8 cellular contexts compared by ENCODE assay signal in the genomic region with DNA sequence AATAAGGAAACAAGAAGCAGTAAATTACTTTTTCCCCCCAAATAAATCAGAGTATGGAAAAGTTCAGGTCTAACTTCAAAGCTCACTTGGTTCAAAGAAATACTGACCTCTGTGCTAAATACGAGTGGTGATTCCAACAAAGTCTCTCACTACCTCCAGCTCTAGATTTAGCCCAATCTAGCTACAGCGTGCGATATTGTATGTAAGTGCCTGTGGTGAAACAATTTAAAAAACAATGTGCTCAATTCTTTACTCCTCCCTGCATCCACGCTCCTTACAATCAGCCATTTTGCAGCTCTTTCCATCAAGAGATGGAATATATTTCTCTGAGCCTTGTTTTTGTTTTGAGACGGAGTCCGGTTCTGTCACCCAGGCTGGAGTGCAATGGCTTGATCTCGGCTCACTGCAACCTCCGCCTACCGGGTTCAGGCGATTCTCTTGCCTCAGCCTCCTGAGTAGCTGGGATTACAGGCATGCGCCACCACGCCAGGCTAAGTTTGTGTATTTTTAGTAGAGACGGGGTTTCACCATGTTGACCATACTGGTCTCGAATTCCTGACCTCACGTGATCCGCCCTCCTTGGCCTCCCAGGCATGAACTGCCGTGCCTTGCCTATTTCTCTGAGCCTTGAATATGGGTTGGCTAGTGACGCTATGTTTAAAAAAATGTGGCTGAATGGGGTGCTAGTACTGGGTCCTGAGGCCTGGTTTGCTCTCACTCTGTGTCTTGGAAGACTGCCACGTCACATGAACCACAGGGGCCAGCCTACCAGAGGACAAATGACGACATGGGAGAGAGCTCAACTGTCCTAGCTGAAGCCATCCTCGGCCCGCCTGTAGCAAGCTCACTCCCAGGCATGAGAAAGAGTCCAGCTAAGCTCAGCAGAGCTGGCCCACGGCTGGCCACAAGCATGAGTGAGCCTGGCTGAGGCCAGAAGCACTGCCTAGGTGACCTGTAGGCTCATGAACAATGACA. TPM values are rescaled to one million over a fixed set of nuclear protein-coding genes. Genes with fewer than 3 reads are reported as not detected.
A peak's percentile ranks its signal among the peaks of the same experiment; 100 is the strongest.
DNase-seq lines count a peak whose midpoint lies in the region; ATAC-seq and TF ChIP-seq lines count a peak whose summit lies in the region.

No MANE protein-coding gene starts in this region.

- no peak for TF ChIP-seq CTCF in hepatocyte (IDR thresholded peaks at IDR 0.05; ENCODE audit: poor library complexity)

- H3K27me3 ChIP-seq in HUES48 (ENCODE audit: control insufficient read depth, insufficient read depth, low read length) (no peaks in the 10 kb centered on the region), hepatocyte (no peaks in the 10 kb centered on the region), skeletal muscle tissue (ENCODE audit: control insufficient read depth in 3 of 3, insufficient read depth in 3 of 3, low read length in 3 of 3) (no peaks in the 10 kb centered on the region)

- H3K9me3 Mint-ChIP-seq in activated naive CD4-positive, alpha-beta T cell treated with anti-CD3 and anti-CD28 coated beads, Interleukin-2, amount 50 U/mL, for 72 hours = peaks cover 3 to 7% of the 10 kb centered on the region in 2 donors

- peak; percentile 41 to 47 for ATAC-seq in activated naive CD4-positive, alpha-beta T cell treated with anti-CD3 and anti-CD28 coated beads, Interleukin-2, amount 50 U/mL, for 72 hours
- ATAC-seq in HG03442 (IDR thresholded peaks at IDR 0.05; ENCODE audit: unreplicated experiment) = no peak

- H3K27ac Mint-ChIP-seq in activated naive CD4-positive, alpha-beta T cell treated with anti-CD3 and anti-CD28 coated beads, Interleukin-2, amount 50 U/mL, for 72 hours = peak overlapping the region in 1 of 2 donors; percentile 65

- peaks cover 34% of the 10 kb centered on the region for H3K4me1 ChIP-seq in HUES48 (ENCODE audit: control insufficient read depth, insufficient read depth, low read length)
- H3K4me1 ChIP-seq in hepatocyte (ENCODE audit: insufficient read depth) = peaks cover 14% of the 10 kb centered on the region
- peaks cover 20 to 25% (median 22%) of the 10 kb centered on the region in 3 donors for H3K4me1 ChIP-seq in skeletal muscle tissue (ENCODE audit: control insufficient read depth in 3 of 3, insufficient read depth in 3 of 3, low read length in 3 of 3)

- peaks cover 42% of the 10 kb centered on the region for H4K20me1 ChIP-seq in hepatocyte (ENCODE audit: insufficient read depth, poor library complexity, severe bottlenecking)

- H3K4me3 ChIP-seq in HUES48 (ENCODE audit: low read depth, low read length) = no peak overlapping the region
- no peak overlapping the region for H3K4me3 ChIP-seq in hepatocyte
- peak overlapping the region in 1 of 3 donors; percentile 32 for H3K4me3 ChIP-seq in skeletal muscle tissue (ENCODE audit: low read length in 3 of 3)

- peaks cover 88% of the 10 kb centered on the region for H3K79me2 ChIP-seq in hepatocyte

- H3K9me2 ChIP-seq in hepatocyte (replicated peaks; ENCODE audit: insufficient read depth) = no peaks in the 10 kb centered on the region

- peaks cover 1% of the 10 kb centered on the region; the same call in 1 of the 2 replicates for H3K36me3 ChIP-seq in HUES48 (ENCODE audit: control insufficient read depth, insufficient read depth, low read length)
- no peaks in the 10 kb centered on the region for H3K36me3 ChIP-seq in hepatocyte (replicated peaks; ENCODE audit: insufficient read depth, low read depth)
- no peaks in the 10 kb centered on the region for H3K36me3 ChIP-seq in skeletal muscle tissue (ENCODE audit: control insufficient read depth in 3 of 3, insufficient read depth in 3 of 3, low read length in 3 of 3)

- 75% methylated on average over 23 of the region's 23 CpGs for WGBS in hepatocyte (ENCODE audit: low lambda C conversion rate, missing lambda C conversion rate)

- H3K9ac ChIP-seq in HUES48 (ENCODE audit: low read depth, low read length) (no peak overlapping the region), skeletal muscle tissue (ENCODE audit: low read depth in 1 of 3, low read length in 3 of 3) (peak overlapping the region in 2 of 3 donors; percentile 23 to 40)

- H2AFZ ChIP-seq in hepatocyte = no peak overlapping the region

- no peak for DNase-seq in activated naive CD4-positive, alpha-beta T cell treated with anti-CD3 and anti-CD28 coated beads, Interleukin-2, amount 50 U/mL, for 72 hours (ENCODE audit: low spot score in 2 of 2)
- peak; percentile 54 for DNase-seq in hepatocyte (ENCODE audit: low spot score)
- no peak for DNase-seq in NCI-H1105 treated with DMSO at 0.1 percent for 48 hours (lab: John Stamatoyannopoulos, UW)
- DNase-seq in NCI-H345 (lab: John Stamatoyannopoulos, UW) = no peak
- no peak for DNase-seq in cortex of kidney (lab: John Stamatoyannopoulos, UW)

- H3K27ac ChIP-seq in HUES48 (ENCODE audit: low read depth, low read length) = peak overlapping the region; percentile 6
- peak overlapping the region; percentile 57 for H3K27ac ChIP-seq in hepatocyte
- peak overlapping the region; percentile 50 for H3K27ac ChIP-seq in skeletal muscle tissue (ENCODE audit: low read depth, low read length)

- H3K9me3 ChIP-seq in HUES48 (ENCODE audit: control insufficient read depth, insufficient read depth, low read length) (no peaks in the 10 kb centered on the region), hepatocyte (ENCODE audit: low read depth) (no peaks in the 10 kb centered on the region), skeletal muscle tissue (ENCODE audit: control insufficient read depth in 3 of 3, low read length in 3 of 3) (no peaks in the 10 kb centered on the region)

- H3K4me2 ChIP-seq in hepatocyte = peak overlapping the region; percentile 43

- H3K36me3 Mint-ChIP-seq in activated naive CD4-positive, alpha-beta T cell treated with anti-CD3 and anti-CD28 coated beads, Interleukin-2, amount 50 U/mL, for 72 hours = peaks cover 0 to 12% of the 10 kb centered on the region in 2 donors

RNA-seq across cellular contexts. Expression of a gene that starts 14.8 kb away (rescaled TPM):
- total RNA-seq in activated naive CD4-positive, alpha-beta T cell treated with anti-CD3 and anti-CD28 coated beads, Interleukin-2, amount 50 U/mL, for 72 hours = 10 to 100 TPM; 22.5 to 49.2 TPM
- total RNA-seq in hepatocyte (66.6 and 68.3 TPM in 2 replicates), skeletal muscle tissue (38.1 TPM)
- polyA plus RNA-seq in hepatocyte = 40.4 and 45.6 TPM in 2 replicates

RNA-seq across cellular contexts. Expression of a gene that starts 27.0 kb away (rescaled TPM):
- total RNA-seq in activated naive CD4-positive, alpha-beta T cell treated with anti-CD3 and anti-CD28 coated beads, Interleukin-2, amount 50 U/mL, for 72 hours = 10 to 100 TPM; 39.5 to 52.2 TPM
- total RNA-seq in hepatocyte (46.5 and 49.5 TPM in 2 replicates), skeletal muscle tissue (30.3 TPM)
- 24.7 and 29.0 TPM in 2 replicates for polyA plus RNA-seq in hepatocyte

Comparison
In these comparisons a context has a peak if more than half of its experiments do, and no peak if none do; other contexts are left out.
1. H3K27ac ChIP-seq: peak in every context shown above with its lines; median percentile 57 in hepatocyte; 50 in skeletal muscle tissue; 6 in HUES48.